In genomic region chr12:18431776-18432175, GRCh38 we compare ENCODE assay signal across 30 cellular contexts.
"Had no signal": no experiment of that assay in that cellular context is flagged by ENCODE, and none has a peak within 500 bp of the region (broad histone marks: within the 10 kb centered on the region; RNA-seq: fewer than 3 reads in every experiment).

No MANE protein-coding gene starts in this region.

- H3K4me1 Mint-ChIP-seq: activated B cell treated with CpG ODN at 0.5 μM for 24 hours; activated T-helper 17 cell treated with anti-CD3 and anti-CD28 coated beads, Interleukin-2, amount 50 U/mL, for 72 hours; T-cell had no signal

- H3K4me3 ChIP-seq: esophagus squamous epithelium, gastroesophageal sphincter had no signal

- H3K9me3 ChIP-seq: esophagus squamous epithelium, gastroesophageal sphincter had no signal

- H3K27ac Mint-ChIP-seq: activated B cell treated with CpG ODN at 0.5 μM for 24 hours; activated CD8-positive, alpha-beta T cell treated with anti-CD3 and anti-CD28 coated beads for 36 hours; activated naive CD8-positive, alpha-beta T cell; activated T-helper 17 cell treated with anti-CD3 and anti-CD28 coated beads, Interleukin-2, amount 50 U/mL, for 72 hours; effector memory CD8-positive, alpha-beta T cell; T-cell; T-helper 1 cell treated with Interleukin-12 subunit alpha and Interleukin-12 subunit beta and Interleukin-4 antibody, amounts not matched to agents 30 μg/mL and 1 μg/mL, for 36 hours; T-helper 2 cell treated with Interferon-gamma antibody and Interleukin-4, amounts not matched to agents 5 μg/mL and 100 μg/mL, for 36 hours had no signal

- H3K36me3 Mint-ChIP-seq: activated naive CD8-positive, alpha-beta T cell; T-cell had no signal

- ATAC-seq: activated CD4-positive, CD25-positive, alpha-beta regulatory T cell treated with anti-CD3 and anti-CD28 coated beads, Interleukin-2, amount 50 U/mL, for 24 hours; activated CD8-positive, alpha-beta T cell treated with anti-CD3 and anti-CD28 coated beads for 36 hours; activated T-cell treated with anti-CD3 and anti-CD28 coated beads, Interleukin-2, amount 50 U/mL, for 4 hours; activated T-helper 17 cell treated with anti-CD3 and anti-CD28 coated beads, Interleukin-2, amount 50 U/mL, for 72 hours; effector memory CD8-positive, alpha-beta T cell; gastroesophageal sphincter; T-cell had no signal

- H3K27me3 ChIP-seq: esophagus squamous epithelium, gastroesophageal sphincter had no signal

- H3K27me3 Mint-ChIP-seq: activated B cell treated with CpG ODN at 0.5 μM for 24 hours; activated CD8-positive, alpha-beta T cell treated with anti-CD3 and anti-CD28 coated beads for 36 hours; activated naive CD8-positive, alpha-beta T cell; activated T-helper 17 cell treated with anti-CD3 and anti-CD28 coated beads, Interleukin-2, amount 50 U/mL, for 72 hours; effector memory CD8-positive, alpha-beta T cell; T-cell had no signal

- H3K36me3 ChIP-seq: esophagus squamous epithelium, gastroesophageal sphincter, WERI-Rb-1 had no signal

- H3K9me3 Mint-ChIP-seq: T-helper 1 cell treated with Interleukin-12 subunit alpha and Interleukin-12 subunit beta and Interleukin-4 antibody, amounts not matched to agents 30 μg/mL and 1 μg/mL, for 36 hours; T-helper 2 cell treated with Interferon-gamma antibody and Interleukin-4, amounts not matched to agents 5 μg/mL and 100 μg/mL, for 36 hours had no signal

- H3K27ac ChIP-seq: epithelial cell of prostate, esophagus squamous epithelium, gastroesophageal sphincter, WERI-Rb-1 had no signal

- DNase-seq: activated B cell treated with CpG ODN at 0.5 μM for 24 hours; activated CD4-positive, alpha-beta T cell treated with anti-CD3 and anti-CD28 coated beads for 48 hours; activated CD4-positive, alpha-beta T cell treated with anti-CD3 and anti-CD28 coated beads, Interleukin-2, amount 50 U/mL, for 1 hour; activated CD4-positive, alpha-beta T cell treated with anti-CD3 and anti-CD28 coated beads, Interleukin-2, amount 50 U/mL, for 48 hours; activated CD8-positive, alpha-beta memory T cell treated with anti-CD3 and anti-CD28 coated beads for 24 hours; activated CD8-positive, alpha-beta T cell treated with anti-CD3 and anti-CD28 coated beads for 36 hours; activated effector memory CD4-positive, alpha-beta T cell treated with Interleukin-2 at 50 U/mL for 16 hours; activated gamma-delta T cell treated with Interleukin-2 at 50 U/mL for 16 hours; activated naive CD4-positive, alpha-beta T cell treated with anti-CD3 and anti-CD28 coated beads, Interleukin-2, amount 50 U/mL, for 16 hours; activated naive CD4-positive, alpha-beta T cell treated with Interleukin-2 at 50 U/mL for 16 hours; activated T-cell treated with anti-CD3 and anti-CD28 coated beads, Interleukin-2, amount 50 U/mL, for 4 hours; amniotic stem cell; anterior cingulate cortex; caudate nucleus; cortex of kidney; dermis blood vessel endothelial cell; effector CD4-positive, alpha-beta T cell; effector memory CD8-positive, alpha-beta T cell; esophagus squamous epithelium; foreskin melanocyte; T-cell; T1000; WERI-Rb-1 had no signal

- H3K4me3 Mint-ChIP-seq: activated B cell treated with CpG ODN at 0.5 μM for 24 hours; activated CD8-positive, alpha-beta T cell treated with anti-CD3 and anti-CD28 coated beads for 36 hours; activated naive CD8-positive, alpha-beta T cell; activated T-cell treated with anti-CD3 and anti-CD28 coated beads, Interleukin-2, amount 50 U/mL, for 4 hours; activated T-helper 17 cell treated with anti-CD3 and anti-CD28 coated beads, Interleukin-2, amount 50 U/mL, for 72 hours; effector memory CD8-positive, alpha-beta T cell; T-cell; T-helper 1 cell treated with Interleukin-12 subunit alpha and Interleukin-12 subunit beta and Interleukin-4 antibody, amounts not matched to agents 30 μg/mL and 1 μg/mL, for 36 hours; T-helper 2 cell treated with Interferon-gamma antibody and Interleukin-4, amounts not matched to agents 5 μg/mL and 100 μg/mL, for 36 hours had no signal
